In the genomic region with DNA sequence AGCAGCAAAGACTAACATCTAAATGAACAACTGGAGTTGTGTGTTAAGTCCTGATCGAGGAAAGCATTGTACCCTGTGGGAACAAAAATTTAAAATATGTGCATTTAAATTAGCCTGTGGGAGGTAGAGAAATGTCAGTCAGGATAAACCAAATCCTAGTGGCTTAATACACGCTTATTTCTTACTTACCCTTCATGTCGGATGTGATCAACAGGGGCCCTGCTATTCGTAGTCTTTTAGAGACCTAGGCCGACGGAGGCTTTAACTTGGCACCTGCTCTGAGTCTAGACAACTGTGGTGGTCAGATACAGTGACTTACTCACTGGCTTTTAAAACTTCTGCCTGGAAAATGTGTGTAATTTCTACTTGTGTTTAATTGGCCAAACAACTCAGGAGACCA, we compare ENCODE assay signal across 21 cellular contexts. TPM values are rescaled to one million over a fixed set of nuclear protein-coding genes. Genes with fewer than 3 reads are reported as not detected.
DNase-seq lines count a peak whose midpoint lies in the region; ATAC-seq and FAIRE-seq lines count a peak whose summit lies in the region.
"Had no signal": no experiment of that assay in that cellular context is flagged by ENCODE, and none has a peak within 500 bp of the region (broad histone marks: within the 10 kb centered on the region; RNA-seq: fewer than 3 reads in every experiment).

No MANE protein-coding gene starts in this region.

- H3K56ac ChIP-seq in mesendoderm (ENCODE audit: low read length) = no peak overlapping the region

- no peak overlapping the region for H2AK5ac ChIP-seq in mesendoderm (ENCODE audit: low read length)

- WGBS in mesendoderm (ENCODE audit: extremely low coverage, insufficient coverage, low lambda C conversion rate) = no CpG with 5 or more reads among the region's 6 CpGs

- no peak overlapping the region for H4K5ac ChIP-seq in mesendoderm (ENCODE audit: low read length)

- H3K4ac ChIP-seq in mesendoderm (ENCODE audit: low read depth, low read length) = no peak overlapping the region

- H2BK120ac ChIP-seq in mesendoderm (ENCODE audit: low read depth, low read length) = no peak overlapping the region

- peak overlapping the region; percentile 24 for H3K18ac ChIP-seq in mesendoderm (ENCODE audit: low read length)

- no peaks in the 10 kb centered on the region for H3K36me3 ChIP-seq in mesendoderm (ENCODE audit: control insufficient read depth, insufficient read depth, low read length)

- H3K4me2 ChIP-seq in mesendoderm (ENCODE audit: low read length) = no peak overlapping the region
- H3K4me2 ChIP-seq: A549, GM23338 had no signal

- H2BK5ac ChIP-seq in mesendoderm (ENCODE audit: low read length) = no peak overlapping the region

- H3K27ac ChIP-seq in mesendoderm (ENCODE audit: low read depth, low read length) = no peak overlapping the region
- H3K27ac ChIP-seq: A549, C4-2B had no signal

- H3K79me2 ChIP-seq in mesendoderm (ENCODE audit: control insufficient read depth, insufficient read depth, low read length) = no peaks in the 10 kb centered on the region

- H3K9ac ChIP-seq in mesendoderm (ENCODE audit: low read length) = no peak overlapping the region

- no peak overlapping the region for H2BK15ac ChIP-seq in mesendoderm (replicated peaks; ENCODE audit: low read depth)

- H3K4me1 ChIP-seq in mesendoderm (ENCODE audit: control insufficient read depth, low read depth, low read length) = peaks cover 2% of the 10 kb centered on the region

- H4K8ac ChIP-seq in mesendoderm (ENCODE audit: low read depth, low read length) = no peak overlapping the region

- no peak for ATAC-seq in GM21367 (IDR thresholded peaks at IDR 0.05; ENCODE audit: unreplicated experiment)
- no peak for ATAC-seq in HG02970 (IDR thresholded peaks at IDR 0.05; ENCODE audit: low FRiP score, unreplicated experiment)
- no peak for ATAC-seq in HG02610 (IDR thresholded peaks at IDR 0.05; ENCODE audit: unreplicated experiment)
- ATAC-seq: A549, GM23338, HCT116, Right ventricle myocardium inferior had no signal

- no peak overlapping the region for H3K4me3 ChIP-seq in mesendoderm (ENCODE audit: low read length)
- H3K4me3 ChIP-seq: A549, GM23338 had no signal

- H3K79me1 ChIP-seq in mesendoderm (ENCODE audit: low read length) = no peaks in the 10 kb centered on the region

- DNase-seq in ecto neural progenitor cell (ENCODE audit: low spot score) (peak; percentile 18), mesendoderm (no peak), putamen (ENCODE audit: low spot score) (peak; percentile 43), HTR-8/SVneo (ENCODE audit: insufficient read length, low spot score) (no peak)
- DNase-seq: DMS79 treated with DMSO at 0.1 percent for 48 hours; KG1; NCI-H187; NCI-H2107; NCI-H510A; NCI-H748 treated with DMSO at 0.1 percent for 48 hours; NK-92 treated with Interleukin-12 subunit alpha and Interleukin-12 subunit beta, amount 100 ng/mL, for 24 hours had no signal

- H3K27me3 ChIP-seq in mesendoderm (ENCODE audit: insufficient read depth, low read length, poor library complexity) = no peaks in the 10 kb centered on the region

- H3K23ac ChIP-seq in mesendoderm (ENCODE audit: low read length) = no peak overlapping the region

- peak; percentile 99 for FAIRE-seq in G401.6 (lab: Jason Lieb, UNC)
- FAIRE-seq in HTR-8/SVneo (lab: Jason Lieb, UNC) = no peak
- FAIRE-seq: A549, RCC 7860 had no signal

RNA-seq across cellular contexts. Expression of a gene that starts 10.2 kb away (rescaled TPM):
- polyA plus RNA-seq in mesendoderm (2013, experiment 1 of 2) = 6.4 TPM
- polyA plus RNA-seq in mesendoderm (2013, experiment 2 of 2) = 6.1 TPM

RNA-seq across cellular contexts. Expression of a gene that starts 18.6 kb away (rescaled TPM):
- polyA plus RNA-seq in mesendoderm (2013, experiment 1 of 2) = 0.14 TPM
- 0.22 TPM for polyA plus RNA-seq in mesendoderm (2013, experiment 2 of 2)
- polyA plus RNA-seq: A549 had no signal

RNA-seq across cellular contexts. Expression of a gene that starts 33.1 kb away (rescaled TPM):
- polyA plus RNA-seq in mesendoderm (2013, experiment 1 of 2) = not detected
- polyA plus RNA-seq in mesendoderm (2013, experiment 2 of 2) = not detected
- polyA plus RNA-seq: GM23338 had no signal

RNA-seq across cellular contexts. Expression of a gene that starts 43.0 kb away (rescaled TPM):
- polyA plus RNA-seq in mesendoderm (2013, experiment 1 of 2) = 25.3 TPM
- polyA plus RNA-seq in mesendoderm (2013, experiment 2 of 2) = 23.1 TPM
- polyA plus RNA-seq: A549, GM23338 had no signal

Comparison
In these comparisons a context has a peak if more than half of its experiments do, and no peak if none do; other contexts are left out.
1. DNase-seq: peak in ecto neural progenitor cell (single experiment) and putamen (single experiment); none in mesendoderm (single experiment) and HTR-8/SVneo (single experiment).